22 cellular contexts compared by ENCODE assay signal in the genomic region with DNA sequence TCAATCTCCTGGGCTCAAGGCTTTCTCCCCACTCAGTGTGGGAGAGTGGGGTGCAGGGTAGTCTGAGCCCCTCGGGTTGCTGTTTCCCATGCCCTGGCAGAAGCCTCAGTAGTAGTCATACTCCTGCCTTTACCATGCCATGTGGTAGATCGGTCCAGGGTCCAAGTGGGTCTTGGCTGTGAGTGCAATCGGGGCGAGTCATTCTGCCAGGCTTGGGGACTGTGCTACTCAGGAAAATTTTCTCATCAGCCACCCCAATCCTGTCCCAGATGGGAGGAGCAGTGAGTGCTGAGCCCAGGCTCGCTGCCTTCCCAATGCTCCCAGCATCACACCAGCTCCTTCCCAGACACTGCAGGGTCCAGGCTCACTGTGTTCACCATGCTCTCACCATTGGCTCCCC. TPM values are rescaled to one million over a fixed set of nuclear protein-coding genes. Genes with fewer than 3 reads are reported as not detected.
A peak's percentile ranks its signal among the peaks of the same experiment; 100 is the strongest.
DNase-seq lines count a peak whose midpoint lies in the region; ATAC-seq and TF ChIP-seq lines count a peak whose summit lies in the region.
"Had no signal": no experiment of that assay in that cellular context is flagged by ENCODE, and none has a peak within 500 bp of the region (broad histone marks: within the 10 kb centered on the region; RNA-seq: fewer than 3 reads in every experiment).

No MANE protein-coding gene starts in this region.

- no peak overlapping the region for H3K27ac Mint-ChIP-seq in endodermal cell
- H3K27ac Mint-ChIP-seq in activated CD8-positive, alpha-beta T cell treated with anti-CD3 and anti-CD28 coated beads, Interleukin-2, amount 10 ng/mL, durations not matched to agents 7 days and 5 days: no peak overlapping the region
- H3K27ac Mint-ChIP-seq: CD4-positive, alpha-beta memory T cell; HFFc6 had no signal

- peak; percentile 43 for DNase-seq in activated effector memory CD4-positive, alpha-beta T cell treated with anti-CD3 and anti-CD28 coated beads, Interleukin-2, amount 50 U/mL, for 16 hours
- no peak for DNase-seq in activated effector memory CD4-positive, alpha-beta T cell treated with Interleukin-2 at 50 U/mL for 16 hours
- DNase-seq in endodermal cell (peak; percentile 20), posterior vena cava (ENCODE audit: low spot score) (peak; percentile 34), globus pallidus (ENCODE audit: low spot score) (no peak)
- no peak for DNase-seq in activated CD8-positive, alpha-beta T cell treated with anti-CD3 and anti-CD28 coated beads, Interleukin-2, amount 10 ng/mL, durations not matched to agents 7 days and 5 days
- DNase-seq: C1 segment of cervical spinal cord; Calu3; CD4-positive, alpha-beta memory T cell; COR-L47; DMS53; DMS79 treated with DMSO at 0.1 percent for 48 hours; GF-D8; GM23248; HFFc6 had no signal

- no peak for TF ChIP-seq CTCF in endodermal cell (conservative IDR thresholded peaks at IDR 0.05)

- H3K36me3 Mint-ChIP-seq in endodermal cell (ENCODE audit: low read depth): no peaks in the 10 kb centered on the region
- no peaks in the 10 kb centered on the region for H3K36me3 Mint-ChIP-seq in activated CD8-positive, alpha-beta T cell treated with anti-CD3 and anti-CD28 coated beads, Interleukin-2, amount 10 ng/mL, durations not matched to agents 7 days and 5 days (ENCODE audit: low read depth)
- H3K36me3 Mint-ChIP-seq: CD4-positive, alpha-beta memory T cell had no signal

- no peak overlapping the region for H3K27ac ChIP-seq in endodermal cell (ENCODE audit: low read depth, low read length)
- H3K27ac ChIP-seq: GM23248 had no signal

- H3K27me3 ChIP-seq in endodermal cell (ENCODE audit: control insufficient read depth, insufficient read depth, low read length, poor library complexity, severe bottlenecking): peaks cover 98% of the 10 kb centered on the region

- no peaks in the 10 kb centered on the region for H3K9me3 ChIP-seq in endodermal cell (ENCODE audit: control insufficient read depth, low read length)
- H3K9me3 ChIP-seq: HAP-1 had no signal

- WGBS in endodermal cell (ENCODE audit: insufficient coverage in 1 of 2, insufficient read length in 1 of 2), 2 experiments: 78 to 81% methylated on average over 5 of the region's 5 CpGs

- POLR2A ChIA-PET in activated CD8-positive, alpha-beta T cell treated with anti-CD3 and anti-CD28 coated beads, Interleukin-2, amount 10 ng/mL, durations not matched to agents 7 days and 5 days (lab: Charles Lee): no interaction called here

- H3K9ac ChIP-seq in endodermal cell (ENCODE audit: extremely low read depth, low read length, poor library complexity, severe bottlenecking): no peak overlapping the region
- H3K9ac ChIP-seq: GM23248 had no signal

- H3K9me3 Mint-ChIP-seq in endodermal cell: no peaks in the 10 kb centered on the region
- H3K9me3 Mint-ChIP-seq in activated CD8-positive, alpha-beta T cell treated with anti-CD3 and anti-CD28 coated beads, Interleukin-2, amount 10 ng/mL, durations not matched to agents 7 days and 5 days (ENCODE audit: insufficient read depth): no peaks in the 10 kb centered on the region

- no peaks in the 10 kb centered on the region for H3K36me3 ChIP-seq in endodermal cell (ENCODE audit: control insufficient read depth, insufficient read depth, low read length)
- H3K36me3 ChIP-seq: HAP-1 had no signal

- CTCF ChIA-PET in activated CD8-positive, alpha-beta T cell treated with anti-CD3 and anti-CD28 coated beads, Interleukin-2, amount 10 ng/mL, durations not matched to agents 7 days and 5 days (lab: Charles Lee): no interaction called here

- no peak for ATAC-seq in HG03520 (IDR thresholded peaks at IDR 0.05; ENCODE audit: unreplicated experiment)
- ATAC-seq in activated CD8-positive, alpha-beta T cell treated with anti-CD3 and anti-CD28 coated beads, Interleukin-2, amount 10 ng/mL, durations not matched to agents 7 days and 5 days: no peak

- no peak overlapping the region for H3K4me3 Mint-ChIP-seq in endodermal cell
- no peak overlapping the region for H3K4me3 Mint-ChIP-seq in activated CD8-positive, alpha-beta T cell treated with anti-CD3 and anti-CD28 coated beads, Interleukin-2, amount 10 ng/mL, durations not matched to agents 7 days and 5 days
- H3K4me3 Mint-ChIP-seq: HFFc6 had no signal

- peaks cover 96% of the 10 kb centered on the region for H3K27me3 Mint-ChIP-seq in endodermal cell (ENCODE audit: insufficient read depth)
- H3K27me3 Mint-ChIP-seq in activated CD8-positive, alpha-beta T cell treated with anti-CD3 and anti-CD28 coated beads, Interleukin-2, amount 10 ng/mL, durations not matched to agents 7 days and 5 days (ENCODE audit: low read depth): peaks cover 61% of the 10 kb centered on the region

- no peak overlapping the region for H3K4me3 ChIP-seq in endodermal cell (ENCODE audit: low read length)
- H3K4me3 ChIP-seq: GM23248, HAP-1 had no signal

- H3K4me1 ChIP-seq in endodermal cell (ENCODE audit: control insufficient read depth, insufficient read depth, low read length): no peaks in the 10 kb centered on the region

- peaks cover 6% of the 10 kb centered on the region for H3K4me1 Mint-ChIP-seq in endodermal cell
- H3K4me1 Mint-ChIP-seq in activated CD8-positive, alpha-beta T cell treated with anti-CD3 and anti-CD28 coated beads, Interleukin-2, amount 10 ng/mL, durations not matched to agents 7 days and 5 days (ENCODE audit: low read depth): peaks cover 12% of the 10 kb centered on the region

- intact Hi-C loops in posterior vena cava (cut with DNase I): no loop called here

RNA-seq across cellular contexts. Expression of a gene that starts 10.7 kb away (rescaled TPM):
- not detected for total RNA-seq in endodermal cell
- polyA plus RNA-seq in endodermal cell (2013, experiment 1 of 2): not detected
- not detected for polyA plus RNA-seq in endodermal cell (2013, experiment 2 of 2)
- not detected for total RNA-seq in posterior vena cava
- not detected for total RNA-seq in activated CD8-positive, alpha-beta T cell treated with anti-CD3 and anti-CD28 coated beads, Interleukin-2, amount 10 ng/mL, durations not matched to agents 7 days and 5 days
- total RNA-seq: A172; A673; CD4-positive, alpha-beta memory T cell; G401; GM23248; H1; HFFc6 had no signal
- polyA plus RNA-seq: BJ; CD4-positive, alpha-beta memory T cell; GM23248; H1 had no signal

RNA-seq across cellular contexts. Expression of a gene that starts 32.8 kb away (rescaled TPM):
- total RNA-seq in endodermal cell (1 to 10 TPM; 4.4 to 5.4 TPM), posterior vena cava (1 to 10 TPM in 1 of 2 donors, under 1 TPM in 1; 0.67 to 1.2 TPM)
- 13.8 TPM for polyA plus RNA-seq in endodermal cell (2013, experiment 1 of 2)
- polyA plus RNA-seq in endodermal cell (2013, experiment 2 of 2): 14.7 TPM
- 1 to 10 TPM; 1.8 to 2.9 TPM for total RNA-seq in activated CD8-positive, alpha-beta T cell treated with anti-CD3 and anti-CD28 coated beads, Interleukin-2, amount 10 ng/mL, durations not matched to agents 7 days and 5 days

Comparison
In these comparisons a context has a peak if more than half of its experiments do, and no peak if none do; other contexts are left out.
1. DNase-seq: peak in activated effector memory CD4-positive, alpha-beta T cell treated with anti-CD3 and anti-CD28 coated beads, Interleukin-2, amount 50 U/mL, for 16 hours (single experiment), endodermal cell (single experiment) and posterior vena cava (single experiment); none in activated effector memory CD4-positive, alpha-beta T cell treated with Interleukin-2 at 50 U/mL for 16 hours (single experiment), globus pallidus (single experiment) and activated CD8-positive, alpha-beta T cell treated with anti-CD3 and anti-CD28 coated beads, Interleukin-2, amount 10 ng/mL, durations not matched to agents 7 days and 5 days (single experiment).